ENCODE assay signal across 22 cellular contexts in genomic region chr7:149823631-149824199, GRCh38. TPM values are rescaled to one million over a fixed set of nuclear protein-coding genes. Genes with fewer than 3 reads are reported as not detected.
DNase-seq lines count a peak whose midpoint lies in the region; ATAC-seq, FAIRE-seq and TF ChIP-seq lines count a peak whose summit lies in the region.
"Had no signal": no experiment of that assay in that cellular context is flagged by ENCODE, and none has a peak within 500 bp of the region (broad histone marks: within the 10 kb centered on the region; RNA-seq: fewer than 3 reads in every experiment).

No MANE protein-coding gene starts in this region.

- no peaks in the 10 kb centered on the region for H3K36me3 ChIP-seq in BLaER1 treated with 17β-estradiol and CSF1 and Interleukin-3, amounts not matched to agents 10 nM and 100 nM
- no peaks in the 10 kb centered on the region for H3K36me3 ChIP-seq in osteoblast (ENCODE audit: insufficient read depth, low read length)
- H3K36me3 ChIP-seq: HAP-1, SJSA1 had no signal

- peak overlapping the region in 2 of 11 experiments; percentile 28 to 78; a peak in 4 of 22 replicates for H3K27ac ChIP-seq in BLaER1 treated with 17β-estradiol and CSF1 and Interleukin-3, amounts not matched to agents 10 nM and 100 nM
- no peak overlapping the region for H3K27ac ChIP-seq in osteoblast (ENCODE audit: low read depth, low read length)
- H3K27ac ChIP-seq: SJSA1 had no signal

- H3K4me3 ChIP-seq in BLaER1 treated with 17β-estradiol and CSF1 and Interleukin-3, amounts not matched to agents 10 nM and 100 nM, result no peak overlapping the region; a peak in 1 of 20 replicates
- H3K4me3 ChIP-seq in osteoblast (ENCODE audit: insufficient read depth, low read length), result no peak overlapping the region
- H3K4me3 ChIP-seq: GM23338, HAP-1, SJSA1 had no signal

- no peaks in the 10 kb centered on the region for H3K4me1 Mint-ChIP-seq in chondrocyte (ENCODE audit: low read depth)
- H3K4me1 Mint-ChIP-seq: B cell, GM23338 had no signal

- no peak for TF ChIP-seq CTCF in chondrocyte (IDR thresholded peaks at IDR 0.05)
- TF ChIP-seq CTCF in osteoblast (IDR thresholded peaks at IDR 0.05; ENCODE audit: extremely low read depth, low read depth, low read length), result no peak

- no peaks in the 10 kb centered on the region for H3K9me3 ChIP-seq in BLaER1 treated with 17β-estradiol and CSF1 and Interleukin-3, amounts not matched to agents 10 nM and 100 nM (replicated peaks in 1 of 11)
- no peaks in the 10 kb centered on the region for H3K9me3 ChIP-seq in osteoblast (ENCODE audit: low read depth, low read length)
- H3K9me3 ChIP-seq: HAP-1, SJSA1 had no signal

- H3K27me3 ChIP-seq in BLaER1 treated with 17β-estradiol and CSF1 and Interleukin-3, amounts not matched to agents 10 nM and 100 nM, result peaks cover 0 to 13% (median 0%) of the 10 kb centered on the region in 11 experiments; a peak in 3 of 22 replicates
- no peaks in the 10 kb centered on the region for H3K27me3 ChIP-seq in osteoblast (ENCODE audit: insufficient read depth, low read length)

- H3K4me1 ChIP-seq in BLaER1 treated with 17β-estradiol and CSF1 and Interleukin-3, amounts not matched to agents 10 nM and 100 nM, result peaks cover 41 to 100% (median 100%) of the 10 kb centered on the region in 10 experiments
- H3K4me1 ChIP-seq in osteoblast (ENCODE audit: insufficient read depth, low read length), result no peaks in the 10 kb centered on the region
- H3K4me1 ChIP-seq: HAP-1, SJSA1 had no signal

- H3K27ac Mint-ChIP-seq in chondrocyte (ENCODE audit: unreplicated experiment), result no peak overlapping the region
- H3K27ac Mint-ChIP-seq: B cell; CD4-positive, CD25-positive, alpha-beta regulatory T cell; GM23338 had no signal

- DNase-seq in GM12892 (ENCODE audit: insufficient read length), result peak; percentile 14
- peak; percentile 43 for DNase-seq in chondrocyte (ENCODE audit: low spot score)
- peak; percentile 65 for DNase-seq in osteoblast (ENCODE audit: insufficient read length, low spot score, missing footprints)
- DNase-seq in KBM-7, result no peak
- no peak for DNase-seq in left lobe of liver (ENCODE audit: low spot score)
- DNase-seq in MV-4-11 (lab: John Stamatoyannopoulos, UW), result no peak
- DNase-seq: CD4-positive, CD25-positive, alpha-beta regulatory T cell; Karpas-422; NCI-H1105; NCI-H1436 treated with DMSO at 0.1 percent for 48 hours; NCI-H2029; NCI-H446; NCI-H524 treated with DMSO at 0.1 percent for 48 hours; NCI-H82; NK-92 treated with Interleukin-12 subunit alpha and Interleukin-12 subunit beta, amount 100 ng/mL, for 24 hours; PC-3 had no signal

- peak overlapping the region in 4 of 11 experiments; percentile 28 to 57 (median 50); a peak in 7 of 22 replicates for H3K9ac ChIP-seq in BLaER1 treated with 17β-estradiol and CSF1 and Interleukin-3, amounts not matched to agents 10 nM and 100 nM

- no peak for FAIRE-seq in GM12892 (lab: Jason Lieb, UNC)

- in situ Hi-C loops in KBM-7 (cut with MboI; ENCODE audit: low pct_unique_long_range_greater_than_20kb, low sequenced_read_pairs), result no loop called here

- H3K9me3 Mint-ChIP-seq in chondrocyte (ENCODE audit: low read depth), result no peaks in the 10 kb centered on the region
- H3K9me3 Mint-ChIP-seq: CD4-positive, CD25-positive, alpha-beta regulatory T cell had no signal

- no peak overlapping the region for H2AFZ ChIP-seq in osteoblast (ENCODE audit: low read length)
- H2AFZ ChIP-seq: GM23338 had no signal

- H4K20me1 ChIP-seq in BLaER1 treated with 17β-estradiol and CSF1 and Interleukin-3, amounts not matched to agents 10 nM and 100 nM, result peaks cover 0 to 21% (median 0%) of the 10 kb centered on the region in 11 experiments; a peak in 2 of 22 replicates
- no peaks in the 10 kb centered on the region for H4K20me1 ChIP-seq in osteoblast (ENCODE audit: insufficient read depth, low read length)

- H3K79me2 ChIP-seq in osteoblast (ENCODE audit: insufficient read depth, low read length), result no peaks in the 10 kb centered on the region

- no peaks in the 10 kb centered on the region for H3K36me3 Mint-ChIP-seq in chondrocyte (ENCODE audit: low read depth)
- H3K36me3 Mint-ChIP-seq: CD4-positive, CD25-positive, alpha-beta regulatory T cell had no signal

- peak overlapping the region in 10 of 11 experiments; percentile 55 to 95 (median 86); a peak in 19 of 22 replicates for H3K4me2 ChIP-seq in BLaER1 treated with 17β-estradiol and CSF1 and Interleukin-3, amounts not matched to agents 10 nM and 100 nM
- H3K4me2 ChIP-seq in osteoblast (ENCODE audit: insufficient read depth, low read length), result no peak overlapping the region
- H3K4me2 ChIP-seq: GM23338 had no signal

- ATAC-seq in HG03280 (IDR thresholded peaks at IDR 0.05; ENCODE audit: unreplicated experiment), result no peak
- no peak for ATAC-seq in left lobe of liver
- ATAC-seq: GM23338, PC-3 had no signal

- no peak for TF ChIP-seq POLR2A in GM12892 (IDR thresholded peaks at IDR 0.05; ENCODE audit: low read depth, low read length)

- no peak overlapping the region for H3K4me3 Mint-ChIP-seq in chondrocyte (ENCODE audit: unreplicated experiment)
- H3K4me3 Mint-ChIP-seq: B cell; CD4-positive, CD25-positive, alpha-beta regulatory T cell; GM23338 had no signal

- peaks cover 4% of the 10 kb centered on the region for H3K27me3 Mint-ChIP-seq in chondrocyte (ENCODE audit: low read depth)

RNA-seq across cellular contexts. Expression of gene ZNF862, which starts 14.5 kb away (rescaled TPM):
- polyA plus RNA-seq in GM12892 (2012; ENCODE audit: missing spikeins), result 4.6 TPM
- total RNA-seq in chondrocyte (15.9 to 17.6 TPM (median 16.3 TPM) in 3 replicates), osteoblast (8.7 and 12.7 TPM in 2 replicates), left lobe of liver (10.5 TPM)

RNA-seq across cellular contexts. Expression of gene ATP6V0E2, which starts 50.1 kb away (rescaled TPM):
- 10.5 TPM for polyA plus RNA-seq in GM12892 (2012; ENCODE audit: missing spikeins)
- total RNA-seq in chondrocyte, result 23.1 to 28.5 TPM (median 24.8 TPM) in 3 replicates
- total RNA-seq in osteoblast, result 27.9 and 28.3 TPM in 2 replicates
- 99.4 TPM for total RNA-seq in left lobe of liver

RNA-seq across cellular contexts. Expression of gene ZNF467, which starts 50.3 kb away (rescaled TPM):
- not detected for polyA plus RNA-seq in GM12892 (2012; ENCODE audit: missing spikeins)
- 2.3 to 3.5 TPM (median 3.1 TPM) in 3 replicates for total RNA-seq in chondrocyte
- total RNA-seq in osteoblast, result not detected in 2 replicates
- 18.9 TPM for total RNA-seq in left lobe of liver
- total RNA-seq: SJSA1 had no signal

Comparison
In these comparisons a context has a peak if more than half of its experiments do, and no peak if none do; other contexts are left out.
1. DNase-seq: peak in GM12892 (single experiment), chondrocyte (single experiment) and osteoblast (single experiment); none in KBM-7 (single experiment), left lobe of liver (single experiment) and MV-4-11 (single experiment).